Comparison of ENCODE assay signal across 8 cellular contexts in the genomic region with DNA sequence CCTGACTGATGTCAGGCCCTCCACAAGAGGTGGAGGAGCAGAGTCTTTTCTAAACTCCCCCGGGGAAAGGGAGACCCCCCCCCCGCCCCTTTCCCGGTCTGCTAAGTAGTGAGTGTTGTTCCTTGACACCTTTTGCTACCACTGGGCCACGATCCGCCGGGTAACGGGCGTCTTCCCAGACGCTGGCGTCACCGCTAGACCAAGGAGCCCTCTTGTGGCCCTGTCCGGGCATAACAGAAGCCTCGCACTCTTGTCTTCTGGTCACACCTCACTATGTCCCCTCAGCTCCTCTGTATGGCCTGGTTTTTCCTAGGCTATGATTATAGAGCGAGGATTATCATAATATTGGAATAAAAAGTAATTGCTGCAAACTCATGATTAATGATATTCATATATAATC. TPM values are rescaled to one million over a fixed set of nuclear protein-coding genes. Genes with fewer than 3 reads are reported as not detected.
DNase-seq lines count a peak whose midpoint lies in the region; ATAC-seq, FAIRE-seq and TF ChIP-seq lines count a peak whose summit lies in the region.
"Not testable (repeated sequence)": the region's sequence is repeated elsewhere in the genome, so short reads cannot be mapped to it uniquely, and the experiment has no call there.

No MANE protein-coding gene starts in this region.

- intact Hi-C loops in activated B cell treated with CpG ODN at 0.5 μM for 24 hours (cut with micrococcal nuclease): loop anchor here (5.0 kb wide), 1 partner anchor 242 kb away; the partner anchor contains the start of gene FLYWCH1
- intact Hi-C loops in adrenal gland (cut with DNase I); mucosa of descending colon (cut with DNase I, micrococcal nuclease): not testable (repeated sequence)

- not testable (repeated sequence) for H3K27me3 Mint-ChIP-seq in activated B cell treated with CpG ODN at 0.5 μM for 24 hours

- H3K27ac Mint-ChIP-seq in activated B cell treated with CpG ODN at 0.5 μM for 24 hours: not testable (repeated sequence)

- H3K36me3 Mint-ChIP-seq in activated B cell treated with CpG ODN at 0.5 μM for 24 hours (ENCODE audit: low read depth): peaks cover 39% of the 10 kb centered on the region

- CTCF ChIA-PET in activated B cell treated with CpG ODN at 0.5 μM for 24 hours (lab: Charles Lee): not testable (repeated sequence)

- DNase-seq in AG08395 (ENCODE audit: low spot score) (peak; percentile 11), NCI-H748 (lab: John Stamatoyannopoulos, UW; ENCODE audit: unreplicated experiment) (peak; percentile 9), activated B cell treated with CpG ODN at 0.5 μM for 24 hours (peak; percentile 52), adrenal gland (peak; percentile 75 to 93 (median 85)), fibroblast of villous mesenchyme (ENCODE audit: low read depth) (peak; percentile 57), mucosa of descending colon (peak; percentile 79 to 87 (median 83))
- DNase-seq in GM18507 (ENCODE audit: extremely low spot score, insufficient read length, low read depth): not testable (repeated sequence)
- DNase-seq in stimulated activated CD4-positive, alpha-beta T cell treated with anti-CD3 and anti-CD28 coated beads, Interleukin-4, amount 100 ng/mL, for 24 hours: peak; percentile 76

- WGBS in adrenal gland, 4 donors: 5 to 14% (median 6%) methylated on average over 7 to 14 of the region's 14 CpGs

- not testable (repeated sequence) for H3K4me3 ChIP-seq in adrenal gland; fibroblast of villous mesenchyme (ENCODE audit: low read depth, low read length); mucosa of descending colon

- not testable (repeated sequence) for H3K4me3 Mint-ChIP-seq in activated B cell treated with CpG ODN at 0.5 μM for 24 hours

- not testable (repeated sequence) for TF ChIP-seq POLR2A in adrenal gland (IDR thresholded peaks at IDR 0.05)

- H3K9me3 Mint-ChIP-seq in activated B cell treated with CpG ODN at 0.5 μM for 24 hours: not testable (repeated sequence)

- H3K27ac ChIP-seq in adrenal gland: peak overlapping the region in 3 of 5 donors; percentile 43 to 56 (median 53)

- ATAC-seq in activated B cell treated with CpG ODN at 0.5 μM for 24 hours (ENCODE audit: low read depth); mucosa of descending colon: not testable (repeated sequence)

- TF ChIP-seq CTCF in activated B cell treated with CpG ODN at 0.5 μM for 24 hours (IDR thresholded peaks at IDR 0.05) (peak; percentile 19), adrenal gland (IDR thresholded peaks at IDR 0.05) (peak; percentile 45 to 72 (median 66)), fibroblast of villous mesenchyme (IDR thresholded peaks at IDR 0.05; ENCODE audit: insufficient read depth, low read depth, low read length) (peak; percentile 68), mucosa of descending colon (IDR thresholded peaks at IDR 0.05) (peak; percentile 54)

- peak; percentile 35 for FAIRE-seq in GM18507 (lab: Jason Lieb, UNC)

- peaks cover 29% of the 10 kb centered on the region for H3K4me1 Mint-ChIP-seq in activated B cell treated with CpG ODN at 0.5 μM for 24 hours

- POLR2A ChIA-PET in activated B cell treated with CpG ODN at 0.5 μM for 24 hours (lab: Charles Lee): not testable (repeated sequence)

- not testable (repeated sequence) for H3K9me3 ChIP-seq in adrenal gland (replicated peaks in 1 of 3); mucosa of descending colon

- H3K4me1 ChIP-seq in adrenal gland (replicated peaks in 1 of 2): peaks cover 13 to 30% of the 10 kb centered on the region in 2 donors
- peaks cover 23% of the 10 kb centered on the region for H3K4me1 ChIP-seq in mucosa of descending colon (ENCODE audit: low read depth)

- not testable (repeated sequence) for H3K27me3 ChIP-seq in adrenal gland

- H3K36me3 ChIP-seq in adrenal gland (replicated peaks in 1 of 2): peaks cover 0 to 17% of the 10 kb centered on the region in 2 donors
- H3K36me3 ChIP-seq in mucosa of descending colon (ENCODE audit: low read depth): not testable (repeated sequence)

RNA-seq across cellular contexts. Expression of gene KCTD5, which starts 12.3 kb away (rescaled TPM):
- total RNA-seq in activated B cell treated with CpG ODN at 0.5 μM for 24 hours (30.3 and 31.4 TPM in 2 replicates), adrenal gland (10 to 100 TPM; 14.0 to 81.5 (median 18.9) TPM), fibroblast of villous mesenchyme (25.0 and 26.4 TPM in 2 replicates), mucosa of descending colon (10 to 100 TPM; 28.2 to 80.7 (median 48.5) TPM)
- 10 to 100 TPM; 11.0 to 21.8 (median 13.4) TPM for polyA plus RNA-seq in adrenal gland

RNA-seq across cellular contexts. Expression of gene PRSS27, which starts 50.0 kb away (rescaled TPM):
- total RNA-seq in activated B cell treated with CpG ODN at 0.5 μM for 24 hours (1.5 and 1.8 TPM in 2 replicates), adrenal gland (1 to 10 TPM in 5 of 8 donors, under 1 TPM in 2, not detected in 1; 0.35 to 2.1 (median 1.4) TPM), fibroblast of villous mesenchyme (0.86 and 0.97 TPM in 2 replicates), mucosa of descending colon (1 to 10 TPM; 1.1 to 2.2 (median 1.4) TPM)
- 1 to 10 TPM in 2 of 3 donors, not detected in 1; 2.6 to 2.7 TPM for polyA plus RNA-seq in adrenal gland
